In genomic region chr4:36502350-36502749, GRCh38 we compare ENCODE assay signal across 20 cellular contexts.
"Had no signal": no experiment of that assay in that cellular context is flagged by ENCODE, and none has a peak within 500 bp of the region (broad histone marks: within the 10 kb centered on the region; RNA-seq: fewer than 3 reads in every experiment).

No MANE protein-coding gene starts in this region.

- H3K27ac ChIP-seq: hepatocyte, neutrophil, ovary, prostate gland, right atrium auricular region, tibial artery, WERI-Rb-1 had no signal

- H3K9me3 Mint-ChIP-seq: activated T-helper 2 cell treated with anti-CD3 and anti-CD28 coated beads, Interferon-gamma antibody, Interleukin-2, Interleukin-4, amounts not matched to agents 10 μg/mL and 5 μg/mL and 100 μg/mL, durations not matched to agents 14 hours and 24 hours and 36 hours; memory B cell; nephron; T-cell; T-helper 2 cell treated with Interferon-gamma antibody and Interleukin-4, amounts not matched to agents 5 μg/mL and 100 μg/mL, for 36 hours had no signal

- H3K36me3 Mint-ChIP-seq: memory B cell, T-cell had no signal

- H3K4me3 Mint-ChIP-seq: memory B cell; nephron; stimulated activated naive CD8-positive, alpha-beta T cell treated with anti-CD3 and anti-CD28 coated beads, Interleukin-15, Interleukin-2, amounts not matched to agents 100 ng/mL and 50 ng/mL, for 24 hours; T-cell; T-helper 2 cell treated with Interferon-gamma antibody and Interleukin-4, amounts not matched to agents 5 μg/mL and 100 μg/mL, for 36 hours had no signal

- H3K4me1 Mint-ChIP-seq: memory B cell, nephron, T-cell had no signal

- ATAC-seq: left ventricle myocardium superior, T-cell had no signal

- DNase-seq: activated CD4-positive, alpha-beta T cell treated with anti-CD3 and anti-CD28 coated beads for 1 hour; activated CD4-positive, alpha-beta T cell treated with anti-CD3 and anti-CD28 coated beads, Interleukin-2, amount 50 U/mL, for 4 hours; activated naive CD4-positive, alpha-beta T cell; effector CD4-positive, alpha-beta T cell; glutamatergic neuron; left ventricle myocardium superior; ovary; stimulated activated CD4-positive, alpha-beta T cell treated with anti-CD3 and anti-CD28 coated beads, Interleukin-4, amount 100 ng/mL, for 24 hours; T-cell; tibial artery; WERI-Rb-1 had no signal
